Comparison of ENCODE assay signal across 8 cellular contexts in the genomic region with DNA sequence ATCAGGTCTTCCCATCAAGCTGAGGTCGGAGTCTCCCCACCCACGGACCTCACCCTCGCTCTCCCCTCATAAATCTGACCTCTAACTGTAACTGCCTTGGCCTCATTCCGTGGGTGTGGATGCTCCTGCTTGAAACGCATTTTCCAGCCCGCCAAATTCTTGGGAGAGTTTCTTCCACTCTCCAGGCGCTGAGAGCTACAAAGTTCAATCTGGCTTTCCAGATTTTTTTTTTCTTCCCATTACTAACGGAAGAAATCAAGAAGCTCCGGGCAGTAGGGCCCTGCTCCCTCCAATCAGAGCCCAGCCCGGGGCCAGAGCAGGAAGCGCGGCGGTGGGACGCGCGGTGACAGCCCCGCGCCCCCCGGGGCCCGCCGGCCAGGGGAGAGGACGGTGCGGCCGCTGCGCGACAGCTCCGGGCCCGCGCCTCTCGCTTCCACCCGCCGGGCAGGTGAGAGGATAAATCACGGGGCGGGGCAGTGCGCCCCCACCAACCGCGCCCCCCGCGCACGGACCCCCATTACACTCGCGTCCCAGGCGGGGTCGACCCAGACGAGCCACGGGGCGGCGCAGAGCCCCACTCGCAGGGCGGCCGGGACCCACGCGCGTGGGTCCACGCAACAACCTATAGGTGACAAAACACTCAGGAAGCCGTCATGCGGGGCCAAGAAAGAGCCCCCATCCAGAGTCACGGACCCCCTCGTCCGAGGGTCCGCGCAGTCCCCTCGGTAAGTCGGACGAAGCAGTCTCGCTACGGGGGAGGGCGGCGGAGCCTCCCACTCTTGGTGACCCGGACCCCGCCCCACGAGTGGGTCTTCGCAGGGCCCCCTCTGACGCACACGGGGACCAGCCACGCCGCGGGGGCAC. TPM values are rescaled to one million over a fixed set of nuclear protein-coding genes. Genes with fewer than 3 reads are reported as not detected.
DNase-seq lines count a peak whose midpoint lies in the region; ATAC-seq and TF ChIP-seq lines count a peak whose summit lies in the region.

No MANE protein-coding gene starts in this region.

- H3K9me3 Mint-ChIP-seq in WTC11 (no peaks in the 10 kb centered on the region), endothelial cell (ENCODE audit: unreplicated experiment) (no peaks in the 10 kb centered on the region)

- TF ChIP-seq CTCF in WTC11 (IDR thresholded peaks at IDR 0.05), result no peak
- TF ChIP-seq CTCF in endothelial cell (IDR thresholded peaks at IDR 0.05; ENCODE audit: unreplicated experiment), result no peak
- no peak for TF ChIP-seq CTCF in mucosa of descending colon (IDR thresholded peaks at IDR 0.05)
- peak in 1 of 4 experiments; percentile 13 for TF ChIP-seq CTCF in uterus (IDR thresholded peaks at IDR 0.05)

- no peaks in the 10 kb centered on the region for H3K9me3 ChIP-seq in mucosa of descending colon
- no peaks in the 10 kb centered on the region for H3K9me3 ChIP-seq in uterus

- ATAC-seq in WTC11, result peak; percentile 12; the same call in 1 of the 2 replicates
- peak; percentile 47 for ATAC-seq in mucosa of descending colon

- no peak for TF ChIP-seq POLR2A in uterus (IDR thresholded peaks at IDR 0.05)
- no peak for TF ChIP-seq POLR2A in erythroblast (IDR thresholded peaks at IDR 0.05; ENCODE audit: low read length)

- H3K27ac ChIP-seq in uterus, result peak overlapping the region; percentile 87 to 91

- H3K36me3 ChIP-seq in mucosa of descending colon (ENCODE audit: low read depth) (no peaks in the 10 kb centered on the region), uterus (no peaks in the 10 kb centered on the region)

- H3K27me3 ChIP-seq in uterus, result no peaks in the 10 kb centered on the region

- H3K4me1 Mint-ChIP-seq in WTC11 (peaks cover 47% of the 10 kb centered on the region), endothelial cell (ENCODE audit: unreplicated experiment) (peaks cover 8% of the 10 kb centered on the region)

- CTCF ChIA-PET in WTC11 (lab: Charles Lee), result interaction anchor here (0.6 to 6.8 kb wide), 21 partner anchors 9 to 177 kb away, joined by 3 to 74 read pairs (median 5); no protein-coding TSS in a partner anchor

- DNase-seq in HCEC 1CT, result peak; percentile 49
- DNase-seq in WTC11 (ENCODE audit: low spot score), result peak; percentile 36
- DNase-seq in endothelial cell (ENCODE audit: low spot score), result peak; percentile 45
- DNase-seq in mucosa of descending colon, result peak; percentile 45 to 64 (median 63)
- peak in 1 of 2 donors; percentile 39 for DNase-seq in uterus
- DNase-seq in NCI-H510A treated with DMSO at 0.1 percent for 48 hours (lab: John Stamatoyannopoulos, UW), result no peak
- DNase-seq in erythroblast (lab: John Stamatoyannopoulos, UW), result no peak
- no peak for DNase-seq in cerebellar nuclear complex (lab: John Stamatoyannopoulos, UW)

- H3K4me1 ChIP-seq in mucosa of descending colon (ENCODE audit: low read depth), result no peaks in the 10 kb centered on the region
- H3K4me1 ChIP-seq in uterus, result peaks cover 4 to 5% of the 10 kb centered on the region in 2 donors

- intact Hi-C loops in mucosa of descending colon (cut with DNase I, micrococcal nuclease) (no loop called here), uterus (cut with DNase I; ENCODE audit: low total_unique reads) (no loop called here)

- H3K4me3 ChIP-seq in mucosa of descending colon, result peak overlapping the region; percentile 90
- H3K4me3 ChIP-seq in uterus, result peak overlapping the region; percentile 66 to 96

- H3K27me3 Mint-ChIP-seq in WTC11 (ENCODE audit: low read depth), result peaks cover 5% of the 10 kb centered on the region
- peaks cover 12% of the 10 kb centered on the region for H3K27me3 Mint-ChIP-seq in endothelial cell (ENCODE audit: unreplicated experiment)

- peaks cover 3% of the 10 kb centered on the region; the same call in 1 of the 2 replicates for H3K36me3 Mint-ChIP-seq in WTC11
- peaks cover 4% of the 10 kb centered on the region for H3K36me3 Mint-ChIP-seq in endothelial cell (ENCODE audit: low read depth, unreplicated experiment)

- POLR2A ChIA-PET in WTC11 (lab: Charles Lee), result interaction anchor here (0.6 to 0.8 kb wide), 2 partner anchors 9 to 102 kb away, joined by 3 to 4 read pairs; no protein-coding TSS in a partner anchor

- H3K27ac Mint-ChIP-seq in WTC11, result peak overlapping the region; percentile 91; the same call in 1 of the 2 replicates
- peak overlapping the region; percentile 42 for H3K27ac Mint-ChIP-seq in endothelial cell (ENCODE audit: unreplicated experiment)

- H3K4me3 Mint-ChIP-seq in WTC11, result peak overlapping the region; percentile 77
- peak overlapping the region; percentile 94 for H3K4me3 Mint-ChIP-seq in endothelial cell (ENCODE audit: unreplicated experiment)

TF ChIP-seq in WTC11, 78 proteins besides CTCF, POLR2A, EP300 and RAD21:
- 0 out of 2 replicates have a peak, but pooled peaks have one; percentile 24 for TF ChIP-seq ZNF423 (CRISPR knock-in tag; IDR thresholded peaks at IDR 0.05)
- 0 out of 2 replicates have a peak, but pooled peaks have one; percentile 29 for TF ChIP-seq FOXK1 (CRISPR knock-in tag; IDR thresholded peaks at IDR 0.05)
- TF ChIP-seq CREB1 (CRISPR knock-in tag; IDR thresholded peaks at IDR 0.05), result no peak

RNA-seq across cellular contexts. Expression of a gene that starts 0.9 kb away (rescaled TPM):
- total RNA-seq in WTC11 (2021), result 17.6 to 23.6 TPM (median 18.0 TPM) in 3 replicates
- total RNA-seq in endothelial cell (ENCODE audit: unreplicated experiment), result 27.8 TPM
- total RNA-seq in mucosa of descending colon, result 10 to 100 TPM; 31.4 to 59.1 (median 37.1) TPM
- 10 to 100 TPM in 2 of 4 donors, 1 to 10 TPM in 2; 8.2 to 55.0 (median 28.9) TPM for total RNA-seq in uterus

Comparison
In these comparisons a context has a peak if more than half of its experiments do, and no peak if none do; other contexts are left out.
1. DNase-seq: peak in HCEC 1CT (single experiment), WTC11 (single experiment), endothelial cell (single experiment) and mucosa of descending colon (3 of 3); none in NCI-H510A treated with DMSO at 0.1 percent for 48 hours (single experiment), erythroblast (0 of 2) and cerebellar nuclear complex (0 of 2).